ENCODE assay signal across 1 cellular context in genomic region chr11:1661454-1662269, GRCh38.
A peak's percentile ranks its signal among the peaks of the same experiment; 100 is the strongest.
TF ChIP-seq lines count a peak whose summit lies in the region.
"Not testable (repeated sequence)": the region's sequence is repeated elsewhere in the genome, so short reads cannot be mapped to it uniquely, and the experiment has no call there.

No MANE protein-coding gene starts in this region.

TF ChIP-seq in HepG2, 621 proteins besides CTCF, POLR2A, EP300 and RAD21 (continued from another document and continues in another):
- TF ChIP-seq DRAP1 (CRISPR knock-in tag; IDR thresholded peaks at IDR 0.05): peak; percentile 87
- peak; percentile 95 for TF ChIP-seq MLXIP (CRISPR knock-in tag; IDR thresholded peaks at IDR 0.05; ENCODE audit: borderline replicate concordance)
- TF ChIP-seq ZNF143 (CRISPR knock-in tag; IDR thresholded peaks at IDR 0.05): 0 out of 2 replicates have a peak, but pooled peaks have one; percentile 20
- 0 out of 2 replicates have a peak, but pooled peaks have one; percentile 21 for TF ChIP-seq ZBTB20 (CRISPR knock-in tag; IDR thresholded peaks at IDR 0.05; ENCODE audit: borderline replicate concordance, low read depth)
- TF ChIP-seq HNF1B (CRISPR knock-in tag; IDR thresholded peaks at IDR 0.05): peak; percentile 31; the same call in 1 of the 2 replicates
- not testable (repeated sequence) for TF ChIP-seq TCF12, NONO, SOX6 (IDR thresholded peaks at IDR 0.05)
- peak; percentile 99 for TF ChIP-seq TCF12 (CRISPR knock-in tag; IDR thresholded peaks at IDR 0.05)
- TF ChIP-seq PHF21A (CRISPR knock-in tag; IDR thresholded peaks at IDR 0.05): peak; percentile 64
- peak; percentile 67 for TF ChIP-seq ZNF574 (CRISPR knock-in tag; IDR thresholded peaks at IDR 0.05)
- TF ChIP-seq KLF6 (CRISPR knock-in tag; IDR thresholded peaks at IDR 0.05): peak; percentile 65
- TF ChIP-seq ZNF503 (CRISPR knock-in tag; IDR thresholded peaks at IDR 0.05): peak; percentile 84
- TF ChIP-seq YEATS4 (CRISPR knock-in tag; IDR thresholded peaks at IDR 0.05; ENCODE audit: borderline replicate concordance): 0 out of 2 replicates have a peak, but pooled peaks have one; percentile 38
- 0 out of 2 replicates have a peak, but pooled peaks have one; percentile 25 for TF ChIP-seq ERF (CRISPR knock-in tag; IDR thresholded peaks at IDR 0.05)
- TF ChIP-seq NR2F6 (IDR thresholded peaks at IDR 0.05): peak; percentile 76
- peak; percentile 85 for TF ChIP-seq NR2F6 (CRISPR knock-in tag; IDR thresholded peaks at IDR 0.05)
- TF ChIP-seq UBTF (CRISPR knock-in tag; IDR thresholded peaks at IDR 0.05): peak; percentile 64
- peak; percentile 90 for TF ChIP-seq SALL1 (CRISPR knock-in tag; IDR thresholded peaks at IDR 0.05)
- peak; percentile 52 for TF ChIP-seq NONO (CRISPR knock-in tag; conservative IDR thresholded peaks at IDR 0.05)
- TF ChIP-seq STAG1 (CRISPR knock-in tag; IDR thresholded peaks at IDR 0.05): peak; percentile 22; the same call in 1 of the 2 replicates
- TF ChIP-seq SP5 (CRISPR knock-in tag; IDR thresholded peaks at IDR 0.05; ENCODE audit: borderline replicate concordance, low read depth): peak; percentile 89
- TF ChIP-seq NFKBIZ (CRISPR knock-in tag; IDR thresholded peaks at IDR 0.05): peak; percentile 51; the same call in 1 of the 2 replicates
- peak; percentile 98 for TF ChIP-seq MED8 (CRISPR knock-in tag; IDR thresholded peaks at IDR 0.05; ENCODE audit: insufficient replicate concordance)
- TF ChIP-seq HMG20B (CRISPR knock-in tag; conservative IDR thresholded peaks at IDR 0.05): peak; percentile 56; the same call in 1 of the 2 replicates
- TF ChIP-seq SOX6 (CRISPR knock-in tag; IDR thresholded peaks at IDR 0.05): peak; percentile 81
- TF ChIP-seq NR2F2 (IDR thresholded peaks at IDR 0.05; ENCODE audit: borderline replicate concordance, low read depth): peak; percentile 16; the same call in 1 of the 2 replicates
- TF ChIP-seq ZNF232 (CRISPR knock-in tag; IDR thresholded peaks at IDR 0.05; ENCODE audit: borderline replicate concordance): 0 out of 2 replicates have a peak, but pooled peaks have one; percentile 20
- TF ChIP-seq ZGPAT (CRISPR knock-in tag; IDR thresholded peaks at IDR 0.05): peak; percentile 79
- 0 out of 2 replicates have a peak, but pooled peaks have one; percentile 36 for TF ChIP-seq PPARG (CRISPR knock-in tag; conservative IDR thresholded peaks at IDR 0.05)
- TF ChIP-seq NFKB2 (CRISPR knock-in tag; IDR thresholded peaks at IDR 0.05; ENCODE audit: borderline replicate concordance): peak; percentile 74; the same call in 1 of the 2 replicates
- 0 out of 2 replicates have a peak, but pooled peaks have one; percentile 39 for TF ChIP-seq ZNF704 (CRISPR knock-in tag; IDR thresholded peaks at IDR 0.05; ENCODE audit: borderline replicate concordance)
- TF ChIP-seq ISL2 (CRISPR knock-in tag; IDR thresholded peaks at IDR 0.05): peak; percentile 94
- peak; percentile 46; the same call in 1 of the 2 replicates for TF ChIP-seq SOX13 (IDR thresholded peaks at IDR 0.05)
- peak in 1 of 2 experiments; percentile 85; a peak in 2 of 4 replicates for TF ChIP-seq SOX13 (CRISPR knock-in tag; conservative IDR thresholded peaks at IDR 0.05 in 1 of 2, IDR thresholded peaks at IDR 0.05 in 1 of 2)
- TF ChIP-seq ZBTB33 (CRISPR knock-in tag; IDR thresholded peaks at IDR 0.05): peak; percentile 50; the same call in 1 of the 2 replicates
- TF ChIP-seq HNRNPLL (IDR thresholded peaks at IDR 0.05; ENCODE audit: low read depth, low read length, poor library complexity, severe bottlenecking): peak; percentile 24
- peak; percentile 75; the same call in 1 of the 2 replicates for TF ChIP-seq IKZF5 (CRISPR knock-in tag; IDR thresholded peaks at IDR 0.05)
- TF ChIP-seq ZNF225 (CRISPR knock-in tag; IDR thresholded peaks at IDR 0.05): peak; percentile 64; the same call in 1 of the 2 replicates
